Comparison of ENCODE assay signal across 9 cellular contexts in genomic region chr4:26936284-26937065, GRCh38.
DNase-seq lines count a peak whose midpoint lies in the region; ATAC-seq, FAIRE-seq and TF ChIP-seq lines count a peak whose summit lies in the region.
"Had no signal": no experiment of that assay in that cellular context is flagged by ENCODE, and none has a peak within 500 bp of the region (broad histone marks: within the 10 kb centered on the region; RNA-seq: fewer than 3 reads in every experiment).

No MANE protein-coding gene starts in this region.

- no TSS peak for BruUV-seq in HCT116 (replicated peaks; lab: Mats Ljungman, UMichigan)

- TF ChIP-seq POLR2A in HCT116 (IDR thresholded peaks at IDR 0.05; ENCODE audit: borderline replicate concordance, extremely low read depth, insufficient read depth, insufficient read length) = no peak

- H3K36me3 Mint-ChIP-seq in activated CD4-positive, alpha-beta T cell treated with anti-CD3 and anti-CD28 coated beads, Interleukin-2, amount 10 ng/mL, durations not matched to agents 7 days and 5 days (ENCODE audit: low read depth) = peaks cover 11% of the 10 kb centered on the region

- H3K4me3 ChIP-seq in HCT116 (replicated peaks in 1 of 2; ENCODE audit: low read depth in 1 of 2, low read length in 2 of 2) (no peak overlapping the region), foreskin fibroblast (ENCODE audit: low read depth in 1 of 2, low read length in 2 of 2) (no peak overlapping the region), small intestine (ENCODE audit: low read depth in 1 of 2, low read length in 2 of 2) (no peak overlapping the region)

- peak overlapping the region; percentile 27; the same call in 1 of the 2 replicates for H3K4me2 ChIP-seq in HCT116 (ENCODE audit: low read length)

- CTCF ChIA-PET in HCT116 (lab: Charles Lee) = no interaction called here
- CTCF ChIA-PET in activated CD4-positive, alpha-beta T cell treated with anti-CD3 and anti-CD28 coated beads, Interleukin-2, amount 10 ng/mL, durations not matched to agents 7 days and 5 days (lab: Charles Lee) = no interaction called here

- H3K79me2 ChIP-seq in HCT116 (ENCODE audit: insufficient read depth, low read length) = peaks cover 3% of the 10 kb centered on the region; the same call in 1 of the 2 replicates

- H4K20me1 ChIP-seq in HCT116 (ENCODE audit: insufficient read depth) = no peaks in the 10 kb centered on the region

- POLR2A ChIA-PET in HCT116 (lab: Charles Lee) = no interaction called here
- POLR2A ChIA-PET in activated CD4-positive, alpha-beta T cell treated with anti-CD3 and anti-CD28 coated beads, Interleukin-2, amount 10 ng/mL, durations not matched to agents 7 days and 5 days (lab: Charles Lee) = no interaction called here

- no peak overlapping the region for H3K4me3 Mint-ChIP-seq in activated CD4-positive, alpha-beta T cell treated with anti-CD3 and anti-CD28 coated beads, Interleukin-2, amount 10 ng/mL, durations not matched to agents 7 days and 5 days

- TF ChIP-seq CTCF in HCT116 (IDR thresholded peaks at IDR 0.05 in 2 of 3, conservative IDR thresholded peaks at IDR 0.05 in 1 of 3; ENCODE audit: borderline replicate concordance in 1 of 3, insufficient read depth in 1 of 3, low read depth in 2 of 3, low read length in 2 of 3) (no peak), foreskin fibroblast (IDR thresholded peaks at IDR 0.05; ENCODE audit: low read depth, low read length) (no peak)

- H3K27me3 ChIP-seq in HCT116 (ENCODE audit: insufficient read depth, low read length) = no peaks in the 10 kb centered on the region
- H3K27me3 ChIP-seq in small intestine (ENCODE audit: control insufficient read depth in 2 of 2, insufficient read depth in 2 of 2, low read length in 2 of 2) = no peaks in the 10 kb centered on the region

- intact Hi-C loops in HCT116 (cut with micrococcal nuclease) = no loop called here

- DNase-seq in HCT116 (ENCODE audit: low read depth, low spot score) = no peak
- peak; percentile 19 for DNase-seq in RKO (ENCODE audit: low spot score)
- DNase-seq in foreskin fibroblast = peak; percentile 12 to 39
- peak; percentile 74 for DNase-seq in small intestine
- DNase-seq in activated CD4-positive, alpha-beta T cell treated with anti-CD3 and anti-CD28 coated beads, Interleukin-2, amount 10 ng/mL, durations not matched to agents 7 days and 5 days = no peak
- DNase-seq in DMS153 treated with DMSO at 0.1 percent for 48 hours (lab: John Stamatoyannopoulos, UW; ENCODE audit: unreplicated experiment) = no peak
- no peak for DNase-seq in ecto neural progenitor cell (ENCODE audit: low spot score)
- DNase-seq: NCI-H526 treated with DMSO at 0.1 percent for 48 hours had no signal

- H3K36me3 ChIP-seq in HCT116 (ENCODE audit: control insufficient read depth in 1 of 2, insufficient read depth in 2 of 2, low read length in 2 of 2) (no peaks in the 10 kb centered on the region), small intestine (ENCODE audit: control insufficient read depth in 2 of 2, insufficient read depth in 2 of 2, low read length in 2 of 2) (no peaks in the 10 kb centered on the region)

- no peaks in the 10 kb centered on the region for H3K27me3 Mint-ChIP-seq in activated CD4-positive, alpha-beta T cell treated with anti-CD3 and anti-CD28 coated beads, Interleukin-2, amount 10 ng/mL, durations not matched to agents 7 days and 5 days

- H3K27ac ChIP-seq in HCT116 (ENCODE audit: low read depth, low read length) = no peak overlapping the region
- H3K27ac ChIP-seq in small intestine (ENCODE audit: low read depth in 1 of 2, low read length in 1 of 2) = no peak overlapping the region

- H3K4me1 ChIP-seq in HCT116 (ENCODE audit: control insufficient read depth in 1 of 2, insufficient read depth in 2 of 2, low read length in 2 of 2) (peaks cover 9% of the 10 kb centered on the region in 2 experiments), small intestine (ENCODE audit: control insufficient read depth in 2 of 2, insufficient read depth in 1 of 2, low read depth in 1 of 2, low read length in 1 of 2) (peaks cover 4 to 6% of the 10 kb centered on the region in 2 donors)

- H3K9me3 Mint-ChIP-seq in activated CD4-positive, alpha-beta T cell treated with anti-CD3 and anti-CD28 coated beads, Interleukin-2, amount 10 ng/mL, durations not matched to agents 7 days and 5 days = no peaks in the 10 kb centered on the region

- no peak overlapping the region for H3K9ac ChIP-seq in HCT116 (ENCODE audit: low read length)

- TF ChIP-seq RAD21 in HCT116 (IDR thresholded peaks at IDR 0.05; ENCODE audit: low read depth) = no peak

- ATAC-seq in HCT116 = peak; percentile 58; the same call in 1 of the 2 replicates

- RAD21 ChIA-PET in HCT116 (lab: Charles Lee; ENCODE audit: low non-redundant PET in 1 of 2, low total read pairs in 2 of 2, uncharacterized antibody in 2 of 2, unreplicated experiment in 2 of 2) = no interaction called here

- WGBS in small intestine, 3 donors = 71 to 86% (median 73%) methylated on average over 5 of the region's 5 CpGs

- no peak for FAIRE-seq in small intestine (lab: Jason Lieb, UNC)
- FAIRE-seq: G401.6 had no signal

- H3K9me3 ChIP-seq in HCT116 (ENCODE audit: control insufficient read depth in 1 of 2, insufficient read depth in 1 of 2, low read depth in 1 of 2, low read length in 2 of 2) (no peaks in the 10 kb centered on the region), small intestine (ENCODE audit: control insufficient read depth, low read depth) (no peaks in the 10 kb centered on the region)

- no peak overlapping the region for H3K27ac Mint-ChIP-seq in activated CD4-positive, alpha-beta T cell treated with anti-CD3 and anti-CD28 coated beads, Interleukin-2, amount 10 ng/mL, durations not matched to agents 7 days and 5 days

- H3K9me2 ChIP-seq in HCT116 (ENCODE audit: insufficient read depth) = no peaks in the 10 kb centered on the region

- peaks cover 24% of the 10 kb centered on the region for H3K4me1 Mint-ChIP-seq in activated CD4-positive, alpha-beta T cell treated with anti-CD3 and anti-CD28 coated beads, Interleukin-2, amount 10 ng/mL, durations not matched to agents 7 days and 5 days

- no peak overlapping the region for H2AFZ ChIP-seq in HCT116 (ENCODE audit: low read depth, low read length, poor library complexity, severe bottlenecking)

TF ChIP-seq in HCT116, 20 proteins besides CTCF, POLR2A, EP300 and RAD21 (continues in another document):
- no peak for TF ChIP-seq ZNF274 (IDR thresholded peaks at IDR 0.05; ENCODE audit: low read depth, low read length)
- TF ChIP-seq TCF7L2 (IDR thresholded peaks at IDR 0.05; ENCODE audit: borderline replicate concordance, extremely low read depth, insufficient read depth, insufficient read length) = no peak
- no peak for TF ChIP-seq CBX3 (IDR thresholded peaks at IDR 0.05; ENCODE audit: low read depth)
- TF ChIP-seq SIN3A (IDR thresholded peaks at IDR 0.05; ENCODE audit: low read depth) = no peak
- no peak for TF ChIP-seq SP1 (IDR thresholded peaks at IDR 0.05; ENCODE audit: low read depth)
- TF ChIP-seq ATF3 (IDR thresholded peaks at IDR 0.05) = no peak
- TF ChIP-seq EGR1 (IDR thresholded peaks at IDR 0.05; ENCODE audit: low read depth) = no peak
- no peak for TF ChIP-seq POLR2AphosphoS5 (IDR thresholded peaks at IDR 0.05; ENCODE audit: low read depth, low read length)
- TF ChIP-seq FOSL1 (IDR thresholded peaks at IDR 0.05; ENCODE audit: low read depth) = no peak
- TF ChIP-seq SRF (IDR thresholded peaks at IDR 0.05; ENCODE audit: low read depth) = no peak
- TF ChIP-seq EZH2phosphoT487 (IDR thresholded peaks at IDR 0.05; ENCODE audit: borderline replicate concordance) = no peak
- no peak for TF ChIP-seq EZH2 (IDR thresholded peaks at IDR 0.05)
- no peak for TF ChIP-seq ZFX (IDR thresholded peaks at IDR 0.05)
- TF ChIP-seq REST (IDR thresholded peaks at IDR 0.05; ENCODE audit: low read depth) = no peak

Comparison
In these comparisons a context has a peak if more than half of its experiments do, and no peak if none do; other contexts are left out.
1. DNase-seq: peak in RKO (single experiment), foreskin fibroblast (2 of 2) and small intestine (single experiment); none in HCT116 (single experiment), activated CD4-positive, alpha-beta T cell treated with anti-CD3 and anti-CD28 coated beads, Interleukin-2, amount 10 ng/mL, durations not matched to agents 7 days and 5 days (single experiment), DMS153 treated with DMSO at 0.1 percent for 48 hours (single experiment) and ecto neural progenitor cell (single experiment).